Comparison of ENCODE assay signal across 1 cellular context in the genomic region with DNA sequence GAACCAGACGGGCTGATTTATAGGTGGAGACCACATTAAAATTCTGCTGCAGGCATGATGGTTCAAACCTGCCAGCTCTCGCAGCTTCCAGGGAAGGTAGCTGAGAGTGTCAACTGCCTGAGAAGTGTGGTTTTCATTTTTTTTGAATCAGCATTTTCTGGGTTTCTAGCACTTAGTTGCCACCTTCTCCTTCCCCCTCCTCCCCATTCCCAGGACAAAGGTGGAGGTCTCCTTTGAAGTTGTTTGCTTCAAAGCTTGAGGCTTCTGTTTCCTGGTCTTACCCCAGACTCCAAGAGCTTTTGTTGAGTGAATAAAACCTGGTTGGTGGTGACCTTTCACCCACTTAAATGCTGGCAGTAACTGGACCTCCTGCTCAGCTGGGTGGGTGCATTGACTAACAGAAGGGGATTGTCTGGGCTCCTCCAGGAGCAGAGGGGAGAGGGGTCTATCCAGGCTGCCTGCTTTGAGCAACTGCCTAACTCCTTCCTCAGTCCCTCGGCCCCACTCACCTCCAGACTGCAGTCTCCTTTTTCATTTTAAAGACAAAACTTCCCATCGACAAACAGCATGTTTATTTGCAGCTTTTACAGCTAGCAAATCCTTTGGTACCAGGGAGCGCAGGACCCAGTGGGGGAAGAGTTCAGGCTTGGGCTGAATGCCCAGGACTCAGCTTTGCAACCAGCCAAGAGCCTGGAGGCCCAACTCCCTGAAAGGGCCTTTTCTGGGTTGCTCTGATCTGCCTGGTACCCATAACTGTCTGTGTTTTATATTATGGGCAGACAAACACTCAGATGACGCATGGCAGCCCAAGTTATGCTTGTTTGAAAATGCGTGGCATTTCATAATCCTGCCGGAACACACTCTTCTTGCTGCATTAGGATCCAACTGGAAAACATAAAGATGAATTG.
TF ChIP-seq lines count a peak whose summit lies in the region.

No MANE protein-coding gene starts in this region.

TF ChIP-seq in IMR-90, 13 proteins besides CTCF, POLR2A, EP300 and RAD21 (continued from another document):
- TF ChIP-seq, protein P1, sequence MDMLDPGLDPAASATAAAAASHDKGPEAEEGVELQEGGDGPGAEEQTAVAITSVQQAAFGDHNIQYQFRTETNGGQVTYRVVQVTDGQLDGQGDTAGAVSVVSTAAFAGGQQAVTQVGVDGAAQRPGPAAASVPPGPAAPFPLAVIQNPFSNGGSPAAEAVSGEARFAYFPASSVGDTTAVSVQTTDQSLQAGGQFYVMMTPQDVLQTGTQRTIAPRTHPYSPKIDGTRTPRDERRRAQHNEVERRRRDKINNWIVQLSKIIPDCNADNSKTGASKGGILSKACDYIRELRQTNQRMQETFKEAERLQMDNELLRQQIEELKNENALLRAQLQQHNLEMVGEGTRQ (IDR thresholded peaks at IDR 0.05; ENCODE audit: low read depth, low read length) = no peak
- TF ChIP-seq MXI1 (IDR thresholded peaks at IDR 0.05; ENCODE audit: borderline replicate concordance, low read depth, low read length) (no peak), NFE2L2 (IDR thresholded peaks at IDR 0.05; ENCODE audit: low read depth, low read length) (0 out of 2 replicates have a peak, but pooled peaks have one; percentile 0), BHLHE40 (IDR thresholded peaks at IDR 0.05; ENCODE audit: low read depth, low read length) (peak; percentile 42), FOS (IDR thresholded peaks at IDR 0.05; ENCODE audit: low read depth, low read length) (no peak), MAFK (IDR thresholded peaks at IDR 0.05; ENCODE audit: low read depth, low read length) (peak; percentile 81), CEBPB (IDR thresholded peaks at IDR 0.05; ENCODE audit: low read depth, low read length) (peak; percentile 81), SMC3 (IDR thresholded peaks at IDR 0.05; ENCODE audit: low read depth, low read length) (peak; percentile 16; the same call in 1 of the 2 replicates)
